ENCODE assay signal across 26 cellular contexts in the genomic region with DNA sequence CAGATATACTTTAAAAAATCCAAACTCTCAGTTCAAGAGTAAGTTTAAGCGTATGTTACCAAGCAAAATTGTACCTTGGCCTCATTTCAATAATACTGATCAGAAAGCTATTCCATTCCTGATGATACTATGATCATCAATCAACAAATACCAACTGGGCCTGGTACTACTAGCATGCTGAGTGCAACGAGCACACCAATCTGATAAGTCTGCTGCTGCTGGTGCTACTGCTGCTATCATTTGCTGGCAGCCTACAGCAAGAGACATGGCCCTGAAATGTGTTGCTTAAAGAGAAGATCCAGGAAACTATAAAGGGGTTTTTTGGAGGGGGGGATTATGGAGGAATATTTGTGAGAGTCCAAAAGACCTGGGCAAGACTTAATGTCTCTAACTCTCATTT.
"Had no signal": no experiment of that assay in that cellular context is flagged by ENCODE, and none has a peak within 500 bp of the region (broad histone marks: within the 10 kb centered on the region; RNA-seq: fewer than 3 reads in every experiment).

No MANE protein-coding gene starts in this region.

- H3K27ac ChIP-seq: coronary artery, esophagus squamous epithelium, heart right ventricle, left lung, neural progenitor cell, parathyroid adenoma, right lobe of liver, thoracic aorta, tibial nerve, upper lobe of left lung, uterus had no signal

- DNase-seq: dermis blood vessel endothelial cell; effector memory CD4-positive, alpha-beta T cell; esophagus squamous epithelium; foreskin melanocyte; glutamatergic neuron; heart right ventricle; hippocampal formation; left cardiac atrium; left lung; mesendoderm; midbrain; naive thymus-derived CD4-positive, alpha-beta T cell; right lobe of liver; stimulated activated CD4-positive, alpha-beta T cell treated with anti-CD3 and anti-CD28 coated beads, Interleukin-2, amount 100 ng/mL, for 24 hours; stimulated activated CD4-positive, alpha-beta T cell treated with anti-CD3 and anti-CD28 coated beads, Interleukin-4, amount 100 ng/mL, for 24 hours; stimulated activated naive CD4-positive, alpha-beta T cell treated with Interleukin-2 at 50 U/mL for 16 hours; upper lobe of left lung; uterus had no signal

- FAIRE-seq: endothelial cell of umbilical vein, islet of Langerhans had no signal

- H3K4me3 ChIP-seq: coronary artery, esophagus squamous epithelium, heart right ventricle, left lung, neural progenitor cell, right lobe of liver, thoracic aorta, tibial nerve, upper lobe of left lung, uterus had no signal

- H3K4me1 ChIP-seq: esophagus squamous epithelium, left lung, parathyroid adenoma, right lobe of liver, upper lobe of left lung, uterus had no signal

- ATAC-seq: heart right ventricle; left cardiac atrium; left lung; naive thymus-derived CD4-positive, alpha-beta T cell; right lobe of liver; stimulated activated effector memory CD8-positive, alpha-beta T cell treated with anti-CD3 and anti-CD28 coated beads, Interleukin-12 subunit alpha, Interleukin-12 subunit beta, amount 100 ng/mL, for 72 hours had no signal

- H3K27me3 ChIP-seq: esophagus squamous epithelium, heart right ventricle, left lung, neural progenitor cell, right lobe of liver, tibial nerve, upper lobe of left lung, uterus had no signal

- H3K36me3 ChIP-seq: esophagus squamous epithelium, left lung, right lobe of liver, thoracic aorta, uterus had no signal

- H3K9me3 ChIP-seq: esophagus squamous epithelium, right lobe of liver, thoracic aorta had no signal
